8 cellular contexts compared by ENCODE assay signal in the genomic region with DNA sequence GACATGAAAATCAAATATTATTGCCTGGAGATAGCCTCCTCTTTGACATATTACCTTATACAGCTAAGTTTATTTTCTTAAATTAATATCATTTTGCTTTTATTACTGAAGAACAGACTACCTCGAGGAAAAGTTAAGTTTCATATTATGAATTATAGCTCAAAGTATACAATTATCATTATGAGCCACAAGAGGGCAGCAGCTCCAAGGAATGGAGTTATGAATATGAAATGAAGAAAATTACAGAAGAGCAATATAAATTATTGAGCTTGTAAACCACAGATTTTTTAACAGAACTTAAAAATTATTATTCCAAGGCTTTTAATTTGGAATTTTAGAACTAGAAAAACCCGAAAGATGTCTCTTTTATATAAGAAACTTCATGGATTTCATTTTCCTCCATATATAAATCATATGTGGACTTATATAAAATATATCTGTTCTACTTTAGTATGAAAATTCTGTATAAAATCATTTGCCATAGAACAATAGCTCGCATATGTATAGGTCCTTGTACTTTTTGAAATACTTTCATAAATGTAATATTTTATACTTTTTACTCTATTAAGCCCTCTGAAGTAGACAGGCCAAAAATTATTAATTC. TPM values are rescaled to one million over a fixed set of nuclear protein-coding genes. Genes with fewer than 3 reads are reported as not detected.
DNase-seq lines count a peak whose midpoint lies in the region; ATAC-seq and TF ChIP-seq lines count a peak whose summit lies in the region.

No MANE protein-coding gene starts in this region.

- no peak overlapping the region for H3K27ac ChIP-seq in CD8-positive, alpha-beta T cell (ENCODE audit: low read depth, low read length)
- no peak overlapping the region for H3K27ac ChIP-seq in PC-9

- H3F3A ChIP-seq in PC-9 (ENCODE audit: insufficient read depth, low read depth): no peaks in the 10 kb centered on the region

- H3K4me3 ChIP-seq in CD8-positive, alpha-beta T cell (ENCODE audit: low read depth, low read length): no peak overlapping the region
- H3K4me3 ChIP-seq in PC-9: no peak overlapping the region
- no peak overlapping the region for H3K4me3 ChIP-seq in cardiac fibroblast (replicated peaks in 1 of 2; ENCODE audit: low read depth in 2 of 2, low read length in 2 of 2)

- H3K79me2 ChIP-seq in PC-9 (ENCODE audit: low read depth): no peaks in the 10 kb centered on the region

- H3K4me2 ChIP-seq in PC-9: 0 out of 2 replicates have a peak overlapping the region, but pooled peaks have one; percentile 17

- H3K27ac Mint-ChIP-seq in CD8-positive, alpha-beta T cell: no peak overlapping the region
- no peak overlapping the region for H3K27ac Mint-ChIP-seq in memory B cell

- no peaks in the 10 kb centered on the region for H3K36me3 ChIP-seq in CD8-positive, alpha-beta T cell (ENCODE audit: insufficient read depth, low read length)
- no peaks in the 10 kb centered on the region for H3K36me3 ChIP-seq in PC-9 (ENCODE audit: low read depth)

- no peaks in the 10 kb centered on the region for H3K27me3 ChIP-seq in CD8-positive, alpha-beta T cell (ENCODE audit: insufficient read depth, low read length)
- H3K27me3 ChIP-seq in PC-9 (ENCODE audit: insufficient read depth, low read depth): no peaks in the 10 kb centered on the region

- no peaks in the 10 kb centered on the region for H3K9me2 ChIP-seq in PC-9 (ENCODE audit: insufficient read depth)

- H3K9me3 Mint-ChIP-seq in CD8-positive, alpha-beta T cell: no peaks in the 10 kb centered on the region
- no peaks in the 10 kb centered on the region for H3K9me3 Mint-ChIP-seq in memory B cell

- H2AFZ ChIP-seq in PC-9: no peak overlapping the region; the same call in 1 of the 2 replicates

- no peaks in the 10 kb centered on the region for H3K9me3 ChIP-seq in CD8-positive, alpha-beta T cell (ENCODE audit: low read length)
- H3K9me3 ChIP-seq in PC-9 (ENCODE audit: insufficient read depth, low read depth): no peaks in the 10 kb centered on the region

- DNase-seq in CD8-positive, alpha-beta T cell: peak in 3 of 7 experiments; percentile 23 to 35 (median 33)
- DNase-seq in PC-9 (peak in 1 of 2 experiments; percentile 10), cardiac fibroblast (ENCODE audit: low read depth in 2 of 2) (peak; percentile 65 to 70), memory B cell (ENCODE audit: low spot score in 2 of 2) (peak in 1 of 2 donors; percentile 23), NCI-H128 (lab: John Stamatoyannopoulos, UW; ENCODE audit: unreplicated experiment) (no peak), NK-92 (lab: John Stamatoyannopoulos, UW; ENCODE audit: unreplicated experiment) (no peak)

- intact Hi-C loops in CD8-positive, alpha-beta T cell (cut with DNase I, micrococcal nuclease): loop anchor here (1.0 to 10.0 kb wide), 6 partner anchors 41 to 1361 kb away; no protein-coding TSS in a partner anchor
- intact Hi-C loops in PC-9 (cut with micrococcal nuclease; ENCODE audit: unreplicated experiment): loop anchor here (1.0 to 10.0 kb wide), 3 partner anchors 43 to 378 kb away; no protein-coding TSS in a partner anchor

- no peaks in the 10 kb centered on the region for H4K20me1 ChIP-seq in PC-9 (ENCODE audit: insufficient read depth)

- H3K4me1 Mint-ChIP-seq in CD8-positive, alpha-beta T cell (ENCODE audit: low read depth): no peaks in the 10 kb centered on the region
- no peaks in the 10 kb centered on the region for H3K4me1 Mint-ChIP-seq in memory B cell

- TF ChIP-seq CTCF in CD8-positive, alpha-beta T cell (IDR thresholded peaks at IDR 0.05): peak; percentile 93
- TF ChIP-seq CTCF in PC-9 (conservative IDR thresholded peaks at IDR 0.05) (peak; percentile 87), cardiac fibroblast (IDR thresholded peaks at IDR 0.05; ENCODE audit: low read depth, low read length) (peak; percentile 55)

- no peaks in the 10 kb centered on the region for H3K36me3 Mint-ChIP-seq in CD8-positive, alpha-beta T cell
- no peaks in the 10 kb centered on the region for H3K36me3 Mint-ChIP-seq in memory B cell

- peaks cover 11% of the 10 kb centered on the region for H3K27me3 Mint-ChIP-seq in CD8-positive, alpha-beta T cell (ENCODE audit: low read depth)
- H3K27me3 Mint-ChIP-seq in memory B cell: peaks cover 4% of the 10 kb centered on the region

- CTCF ChIA-PET in CD8-positive, alpha-beta T cell (lab: Charles Lee): interaction anchor here (0.7 to 2.2 kb wide), 13 partner anchors 11 to 378 kb away, joined by 3 to 9 read pairs (median 4); a partner anchor contains a TSS
- CTCF ChIA-PET in PC-9 (lab: Charles Lee): interaction anchor here (0.6 to 1.6 kb wide), 13 partner anchors 19 to 589 kb away, joined by 3 to 10 read pairs (median 3); a partner anchor contains a TSS

- POLR2A ChIA-PET in CD8-positive, alpha-beta T cell (lab: Charles Lee): interaction anchor here (1.0 to 1.3 kb wide), 2 partner anchors 10 to 41 kb away, joined by 3 to 4 read pairs; a partner anchor contains a TSS
- POLR2A ChIA-PET in PC-9 (lab: Charles Lee; ENCODE audit: unreplicated experiment): interaction anchor here (0.7 kb wide), 1 partner anchor 93 kb away, joined by 8 read pairs; no protein-coding TSS in a partner anchor

- BruUV-seq in PC-9 (replicated peaks; lab: Mats Ljungman, UMichigan): no TSS peak

- H3K4me3 Mint-ChIP-seq in CD8-positive, alpha-beta T cell: no peak overlapping the region
- no peak overlapping the region for H3K4me3 Mint-ChIP-seq in memory B cell

- ATAC-seq in CD8-positive, alpha-beta T cell: no peak
- ATAC-seq in GM18517 (IDR thresholded peaks at IDR 0.05; ENCODE audit: unreplicated experiment): peak; percentile 82
- peak; percentile 62 for ATAC-seq in HG03565 (IDR thresholded peaks at IDR 0.05; ENCODE audit: unreplicated experiment)
- peak; percentile 44 for ATAC-seq in memory B cell (ENCODE audit: low read depth)

- no peaks in the 10 kb centered on the region for H3K4me1 ChIP-seq in CD8-positive, alpha-beta T cell (ENCODE audit: insufficient read depth, low read length)
- no peaks in the 10 kb centered on the region for H3K4me1 ChIP-seq in PC-9 (replicated peaks; ENCODE audit: insufficient read depth)

RNA-seq across cellular contexts. Expression of a gene that starts 40.1 kb away (rescaled TPM):
- total RNA-seq in CD8-positive, alpha-beta T cell: not detected
- total RNA-seq in PC-9 (2021): 0.33 and 0.98 TPM in 2 replicates

Comparison
In these comparisons a context has a peak if more than half of its experiments do, and no peak if none do; other contexts are left out.
1. DNase-seq: peak in cardiac fibroblast (2 of 2); none in NCI-H128 (single experiment) and NK-92 (single experiment).
2. Peak in every context shown above with its lines, with median percentiles within 50 percentile points of each other: CTCF ChIP-seq.